9 cellular contexts compared by ENCODE assay signal in the genomic region with DNA sequence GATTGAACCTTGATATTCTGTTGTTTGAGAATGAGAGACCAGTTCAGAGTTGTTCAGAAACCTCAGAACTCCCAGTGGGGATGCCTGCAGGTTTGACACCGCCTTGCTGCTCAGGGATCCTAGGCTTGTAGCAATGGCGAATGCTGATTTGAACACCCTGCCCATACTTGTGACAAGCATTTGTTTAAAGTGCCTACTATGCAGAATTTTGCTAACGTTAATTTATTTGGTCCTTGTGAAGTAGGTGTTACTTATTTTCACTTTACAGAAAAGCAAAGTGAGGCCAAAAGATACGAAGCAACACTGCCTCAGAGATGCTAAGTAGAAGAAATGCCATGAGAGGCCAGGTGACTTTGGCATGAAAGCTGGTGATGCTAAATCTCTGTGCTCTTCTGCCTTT. TPM values are rescaled to one million over a fixed set of nuclear protein-coding genes. Genes with fewer than 3 reads are reported as not detected.
"Had no signal": no experiment of that assay in that cellular context is flagged by ENCODE, and none has a peak within 500 bp of the region (broad histone marks: within the 10 kb centered on the region; RNA-seq: fewer than 3 reads in every experiment).

No MANE protein-coding gene starts in this region.

- DNase-seq: H9, HCEC 1CT, KG1 had no signal

- H2AFZ ChIP-seq: GM23338 had no signal

- FAIRE-seq: H1, H54 had no signal

- H3K27ac ChIP-seq: HL-60 had no signal

- H3K4me2 ChIP-seq: GM23338 had no signal

- H3K4me3 ChIP-seq: GM23338 had no signal

- ATAC-seq: GM23338 had no signal

RNA-seq across cellular contexts. Expression of a gene that starts 55.4 kb away (rescaled TPM):
- total RNA-seq: H1, H9, HT1080 had no signal
- polyA plus RNA-seq: IgD-negative memory B cell had no signal
